ENCODE assay signal across 8 cellular contexts in genomic region chr12:751192-751827, GRCh38. TPM values are rescaled to one million over a fixed set of nuclear protein-coding genes. Genes with fewer than 3 reads are reported as not detected.
DNase-seq lines count a peak whose midpoint lies in the region; ATAC-seq and TF ChIP-seq lines count a peak whose summit lies in the region.

No MANE protein-coding gene starts in this region.

- peaks cover 9% of the 10 kb centered on the region for H3K4me1 Mint-ChIP-seq in activated T-helper 17 cell treated with anti-CD3 and anti-CD28 coated beads, Interleukin-2, amount 50 U/mL, for 72 hours
- H3K4me1 Mint-ChIP-seq in nephron: peaks cover 20% of the 10 kb centered on the region

- no peak overlapping the region for H3K4me3 Mint-ChIP-seq in activated T-helper 17 cell treated with anti-CD3 and anti-CD28 coated beads, Interleukin-2, amount 50 U/mL, for 72 hours
- no peak overlapping the region for H3K4me3 Mint-ChIP-seq in nephron

- H3K27ac Mint-ChIP-seq in activated T-helper 17 cell treated with anti-CD3 and anti-CD28 coated beads, Interleukin-2, amount 50 U/mL, for 72 hours: no peak overlapping the region
- no peak overlapping the region for H3K27ac Mint-ChIP-seq in nephron

- ATAC-seq in GM21786 (IDR thresholded peaks at IDR 0.05; ENCODE audit: unreplicated experiment): peak; percentile 41
- peak; percentile 57 for ATAC-seq in activated T-helper 17 cell treated with anti-CD3 and anti-CD28 coated beads, Interleukin-2, amount 50 U/mL, for 72 hours (replicated peaks)

- DNase-seq in Daoy (ENCODE audit: low read depth): peak; percentile 98
- DNase-seq in LHCN-M2 (ENCODE audit: low read depth): peak; percentile 97
- peak; percentile 94 for DNase-seq in RPMI7951 (ENCODE audit: low read depth)
- peak; percentile 94 for DNase-seq in fibroblast of the conjunctiva (ENCODE audit: low read depth)
- peak; percentile 82 for DNase-seq in stimulated activated naive CD4-positive, alpha-beta T cell treated with Interleukin-2 at 50 U/mL for 16 hours (lab: John Stamatoyannopoulos, UW)

- TF ChIP-seq CTCF in nephron (IDR thresholded peaks at IDR 0.05; ENCODE audit: unreplicated experiment in 3 of 3): peak; percentile 65 to 80 (median 77)

- H3K36me3 Mint-ChIP-seq in activated T-helper 17 cell treated with anti-CD3 and anti-CD28 coated beads, Interleukin-2, amount 50 U/mL, for 72 hours (ENCODE audit: low read depth): peaks cover 31% of the 10 kb centered on the region
- H3K36me3 Mint-ChIP-seq in nephron (ENCODE audit: low read depth): no peaks in the 10 kb centered on the region

- H3K27me3 Mint-ChIP-seq in activated T-helper 17 cell treated with anti-CD3 and anti-CD28 coated beads, Interleukin-2, amount 50 U/mL, for 72 hours: no peaks in the 10 kb centered on the region
- peaks cover 12% of the 10 kb centered on the region for H3K27me3 Mint-ChIP-seq in nephron (ENCODE audit: low read depth)

- H3K9me3 Mint-ChIP-seq in activated T-helper 17 cell treated with anti-CD3 and anti-CD28 coated beads, Interleukin-2, amount 50 U/mL, for 72 hours: no peaks in the 10 kb centered on the region
- no peaks in the 10 kb centered on the region for H3K9me3 Mint-ChIP-seq in nephron

RNA-seq across cellular contexts. Expression of gene WNK1, which starts 1.1 kb away (rescaled TPM):
- 24.8 and 27.0 TPM in 2 replicates for total RNA-seq in Daoy (2014; rRNA removed; shearing (Covaris generic))
- 72.2 and 83.0 TPM in 2 replicates for total RNA-seq in LHCN-M2 (2014; rRNA removed)
- 52.6 TPM for polyA plus RNA-seq in LHCN-M2 (2012)
- total RNA-seq in RPMI7951 (2014; rRNA removed; shearing (Covaris generic)): 27.8 and 42.3 TPM in 2 replicates
- total RNA-seq in activated T-helper 17 cell treated with anti-CD3 and anti-CD28 coated beads, Interleukin-2, amount 50 U/mL, for 72 hours: 100 to 1,000 TPM; 150 to 252 TPM

Comparison
In these comparisons a context has a peak if more than half of its experiments do, and no peak if none do; other contexts are left out.
1. Peak in every context shown above with its lines: DNase-seq and ATAC-seq.